In genomic region chr5:122565331-122565730, GRCh38 we compare ENCODE assay signal across 1 cellular context.
TF ChIP-seq lines count a peak whose summit lies in the region.

No MANE protein-coding gene starts in this region.

TF ChIP-seq in K562, 482 proteins besides CTCF, POLR2A, EP300 and RAD21 (continued from another document):
- TF ChIP-seq ZNF407 (IDR thresholded peaks at IDR 0.05; ENCODE audit: low read depth), result no peak
- TF ChIP-seq NFIX (CRISPR knock-in tag; IDR thresholded peaks at IDR 0.05; ENCODE audit: low read depth), result no peak
- no peak for TF ChIP-seq ZNF77 (CRISPR knock-in tag; IDR thresholded peaks at IDR 0.05)
- TF ChIP-seq ZNF57 (CRISPR knock-in tag; IDR thresholded peaks at IDR 0.05), result no peak
- no peak for TF ChIP-seq RFX5 (IDR thresholded peaks at IDR 0.05; ENCODE audit: low read depth, low read length)
- TF ChIP-seq MYC (IDR thresholded peaks at IDR 0.05; ENCODE audit: low read depth, low read length), result no peak
- TF ChIP-seq MYC (CRISPR knock-in tag; IDR thresholded peaks at IDR 0.05; ENCODE audit: borderline replicate concordance, low read depth), result no peak
- no peak for TF ChIP-seq KLF16 (IDR thresholded peaks at IDR 0.05)
TF ChIP-seq in K562: peak in this region for 0.
